In the genomic region with DNA sequence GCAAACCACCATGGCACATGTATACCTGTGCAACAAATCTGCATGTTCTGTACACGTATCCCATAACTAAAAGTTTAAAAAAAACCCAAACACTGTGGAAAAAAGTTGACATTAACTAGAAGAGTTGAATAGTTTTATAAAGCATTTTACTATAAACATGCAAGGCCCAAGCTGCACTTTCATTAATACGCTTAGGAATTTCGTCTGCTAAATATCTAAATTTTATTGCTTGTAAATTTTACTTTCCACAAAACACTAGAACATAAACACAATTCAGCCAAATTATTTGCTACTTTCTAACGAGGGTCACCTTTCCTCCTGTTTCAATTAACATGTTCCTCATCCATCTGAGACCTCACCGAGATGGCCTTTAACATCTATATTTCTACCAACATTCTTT, we compare ENCODE assay signal across 33 cellular contexts.
"Had no signal": no experiment of that assay in that cellular context is flagged by ENCODE, and none has a peak within 500 bp of the region (broad histone marks: within the 10 kb centered on the region; RNA-seq: fewer than 3 reads in every experiment).

No MANE protein-coding gene starts in this region.

- H3K27me3 ChIP-seq: MG63 had no signal

- H3K27ac ChIP-seq: KMS-11 had no signal

- H3K36me3 ChIP-seq: MG63 had no signal

- H3K4me3 ChIP-seq: MG63 had no signal

- DNase-seq: Karpas-422, Kasumi-1, KG1, MG63, MM.1S, NCI-H1048, NCI-H1092, NCI-H1092 treated with DMSO at 0.1 percent for 48 hours, NCI-H1105, NCI-H1105 treated with DMSO at 0.1 percent for 48 hours, NCI-H1417, NCI-H1417 treated with DMSO at 0.1 percent for 48 hours, NCI-H1436, NCI-H1436 treated with DMSO at 0.1 percent for 48 hours, NCI-H146, NCI-H1694, NCI-H1694 treated with DMSO at 0.1 percent for 48 hours, NCI-H187, NCI-H187 treated with DMSO at 0.1 percent for 48 hours, NCI-H1930, NCI-H2029, NCI-H2029 treated with DMSO at 0.1 percent for 48 hours, NCI-H2081, NCI-H2081 treated with DMSO at 0.1 percent for 48 hours, NCI-H2107, NCI-H2171, NCI-H2171 treated with DMSO at 0.1 percent for 48 hours, NCI-H2227 treated with DMSO at 0.1 percent for 48 hours, NCI-H226, NCI-H345, NCI-H446, NCI-H446 treated with DMSO at 0.1 percent for 48 hours had no signal

- H3K9me3 ChIP-seq: MG63 had no signal
